ENCODE assay signal across 11 cellular contexts in the genomic region with DNA sequence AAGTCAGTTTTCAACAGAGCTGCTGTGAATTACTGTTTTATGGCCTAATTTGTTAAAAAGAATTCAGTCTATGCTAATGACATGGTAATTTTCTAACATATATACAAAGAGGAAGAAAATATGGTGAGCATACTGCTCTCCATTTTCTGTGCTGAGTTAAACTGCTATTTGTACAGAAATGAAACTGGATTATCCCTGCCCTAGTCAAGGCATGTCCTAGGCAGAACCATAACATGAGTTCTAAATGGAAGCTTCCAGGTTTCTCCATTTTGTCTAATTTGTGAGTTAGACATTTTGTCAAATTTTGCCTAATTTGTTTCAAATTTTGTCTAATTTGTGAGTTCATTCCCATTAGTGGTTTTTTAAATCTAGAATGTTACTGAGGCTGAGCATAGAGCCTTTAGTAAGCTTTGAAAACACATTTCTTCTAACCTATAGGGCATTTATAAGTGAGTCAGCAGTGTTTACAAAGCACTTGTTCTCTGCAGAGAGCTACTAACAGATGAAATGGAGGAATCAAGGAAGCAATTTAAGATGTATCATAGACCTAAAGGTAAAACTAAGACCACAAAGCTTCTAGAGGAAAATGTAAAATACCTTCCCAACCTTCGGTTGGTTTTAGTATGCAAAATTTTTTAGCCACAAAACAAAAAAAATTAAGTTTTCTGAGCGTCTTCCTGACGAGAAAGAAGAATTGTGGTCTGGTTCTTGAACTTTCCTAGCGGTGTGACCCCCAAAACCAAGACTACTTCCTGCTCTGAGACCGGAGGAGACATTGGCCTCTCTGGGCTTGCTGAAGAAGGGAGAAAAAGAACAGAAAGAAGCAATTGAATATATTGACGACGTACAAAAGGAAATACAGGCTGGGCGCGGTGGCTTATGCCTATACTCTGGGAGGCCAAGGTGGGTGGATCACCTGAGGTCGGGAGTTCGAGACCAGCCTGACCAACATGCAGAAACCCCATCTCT. TPM values are rescaled to one million over a fixed set of nuclear protein-coding genes. Genes with fewer than 3 reads are reported as not detected.
DNase-seq lines count a peak whose midpoint lies in the region; ATAC-seq and TF ChIP-seq lines count a peak whose summit lies in the region.
"Had no signal": no experiment of that assay in that cellular context is flagged by ENCODE, and none has a peak within 500 bp of the region (broad histone marks: within the 10 kb centered on the region; RNA-seq: fewer than 3 reads in every experiment).

No MANE protein-coding gene starts in this region.

- intact Hi-C loops in vagina (cut with DNase I): no loop called here

- no peaks in the 10 kb centered on the region for H3K27me3 ChIP-seq in vagina
- H3K27me3 ChIP-seq: BLaER1 had no signal

- peaks cover 5% of the 10 kb centered on the region in 2 donors for H3K36me3 Mint-ChIP-seq in activated T-cell treated with anti-CD3 and anti-CD28 coated beads, Interleukin-2, amount 50 U/mL, for 72 hours (ENCODE audit: insufficient read depth in 2 of 2)

- peaks cover 6% of the 10 kb centered on the region for H3K4me1 ChIP-seq in vagina

- H3K36me3 ChIP-seq in vagina: no peaks in the 10 kb centered on the region
- H3K36me3 ChIP-seq: BLaER1 had no signal

- no peak overlapping the region for H3K27ac ChIP-seq in vagina
- H3K27ac ChIP-seq: BLaER1 had no signal

- ATAC-seq in HG03108 (IDR thresholded peaks at IDR 0.05; ENCODE audit: unreplicated experiment): peak; percentile 47
- ATAC-seq in activated T-cell treated with anti-CD3 and anti-CD28 coated beads, Interleukin-2, amount 50 U/mL, for 72 hours (replicated peaks in 1 of 2): peak; percentile 87 to 90
- peak; percentile 94 for ATAC-seq in stimulated activated naive CD8-positive, alpha-beta T cell treated with anti-CD3 and anti-CD28 coated beads, Interleukin-15, amount 100 ng/mL, for 72 hours
- ATAC-seq: K562 had no signal

- TF ChIP-seq CTCF in vagina (IDR thresholded peaks at IDR 0.05) (no peak), GM10266 (IDR thresholded peaks at IDR 0.05; ENCODE audit: control insufficient read depth, insufficient read depth, low read depth, missing control alignments) (no peak)

- peak overlapping the region; percentile 96 for H3K27ac Mint-ChIP-seq in activated T-cell treated with anti-CD3 and anti-CD28 coated beads, Interleukin-2, amount 50 U/mL, for 72 hours
- H3K27ac Mint-ChIP-seq in stimulated activated naive CD8-positive, alpha-beta T cell treated with anti-CD3 and anti-CD28 coated beads, Interleukin-15, amount 100 ng/mL, for 72 hours: peak overlapping the region; percentile 69 to 87

- H3K27me3 Mint-ChIP-seq in activated T-cell treated with anti-CD3 and anti-CD28 coated beads, Interleukin-2, amount 50 U/mL, for 72 hours (ENCODE audit: low read depth): peaks cover 6% of the 10 kb centered on the region
- H3K27me3 Mint-ChIP-seq in stimulated activated naive CD8-positive, alpha-beta T cell treated with anti-CD3 and anti-CD28 coated beads, Interleukin-15, amount 100 ng/mL, for 72 hours: no peaks in the 10 kb centered on the region

- H3K9me3 ChIP-seq in vagina: no peaks in the 10 kb centered on the region
- H3K9me3 ChIP-seq: BLaER1 had no signal

- peak; percentile 15 for DNase-seq in activated naive CD4-positive, alpha-beta T cell treated with Interleukin-2 at 50 U/mL for 16 hours
- DNase-seq in activated naive CD4-positive, alpha-beta T cell treated with anti-CD3 and anti-CD28 coated beads, Interleukin-2, amount 50 U/mL, for 16 hours: no peak
- DNase-seq in activated T-cell treated with anti-CD3 and anti-CD28 coated beads, Interleukin-2, amount 50 U/mL, for 72 hours: peak; percentile 48 to 66
- peak; percentile 45 to 81 for DNase-seq in stimulated activated naive CD8-positive, alpha-beta T cell treated with anti-CD3 and anti-CD28 coated beads, Interleukin-15, amount 100 ng/mL, for 72 hours
- DNase-seq in vagina (ENCODE audit: extremely low spot score in 2 of 2): no peak
- DNase-seq in erythroblast (lab: John Stamatoyannopoulos, UW): no peak
- DNase-seq in GM10266 (ENCODE audit: extremely low spot score): no peak
- DNase-seq: hypothalamus had no signal

- no peak for TF ChIP-seq POLR2A in vagina (IDR thresholded peaks at IDR 0.05)
- TF ChIP-seq POLR2A in erythroblast (IDR thresholded peaks at IDR 0.05; ENCODE audit: low read length): no peak

- H3K4me3 Mint-ChIP-seq in activated T-cell treated with anti-CD3 and anti-CD28 coated beads, Interleukin-2, amount 50 U/mL, for 72 hours: peak overlapping the region; percentile 71
- H3K4me3 Mint-ChIP-seq in stimulated activated naive CD8-positive, alpha-beta T cell treated with anti-CD3 and anti-CD28 coated beads, Interleukin-15, amount 100 ng/mL, for 72 hours: peak overlapping the region; percentile 59 to 74

- H3K9me3 Mint-ChIP-seq in activated T-cell treated with anti-CD3 and anti-CD28 coated beads, Interleukin-2, amount 50 U/mL, for 72 hours: peaks cover 2 to 6% of the 10 kb centered on the region in 2 donors
- peaks cover 0 to 9% of the 10 kb centered on the region in 2 donors for H3K9me3 Mint-ChIP-seq in stimulated activated naive CD8-positive, alpha-beta T cell treated with anti-CD3 and anti-CD28 coated beads, Interleukin-15, amount 100 ng/mL, for 72 hours

- H3K4me3 ChIP-seq in vagina: no peak overlapping the region
- H3K4me3 ChIP-seq: BLaER1, K562 had no signal

- H3K4me1 Mint-ChIP-seq in activated T-cell treated with anti-CD3 and anti-CD28 coated beads, Interleukin-2, amount 50 U/mL, for 72 hours (ENCODE audit: low read depth): peaks cover 24% of the 10 kb centered on the region
- peaks cover 33% of the 10 kb centered on the region for H3K4me1 Mint-ChIP-seq in stimulated activated naive CD8-positive, alpha-beta T cell treated with anti-CD3 and anti-CD28 coated beads, Interleukin-15, amount 100 ng/mL, for 72 hours

RNA-seq across cellular contexts. Expression of a gene that starts 9.8 kb away (rescaled TPM):
- total RNA-seq in activated T-cell treated with anti-CD3 and anti-CD28 coated beads, Interleukin-2, amount 50 U/mL, for 72 hours: under 1 TPM; 0.34 to 0.51 TPM
- 0.49 TPM for total RNA-seq in vagina
- total RNA-seq: K562 had no signal

RNA-seq across cellular contexts. Expression of a gene that starts 48.1 kb away (rescaled TPM):
- 1 to 10 TPM in 1 of 2 donors, under 1 TPM in 1; 0.70 to 2.2 TPM for total RNA-seq in activated T-cell treated with anti-CD3 and anti-CD28 coated beads, Interleukin-2, amount 50 U/mL, for 72 hours
- total RNA-seq in vagina: 12.3 TPM
- total RNA-seq: K562 had no signal

Comparison
In these comparisons a context has a peak if more than half of its experiments do, and no peak if none do; other contexts are left out.
1. DNase-seq: peak in activated naive CD4-positive, alpha-beta T cell treated with Interleukin-2 at 50 U/mL for 16 hours (single experiment), activated T-cell treated with anti-CD3 and anti-CD28 coated beads, Interleukin-2, amount 50 U/mL, for 72 hours (2 of 2) and stimulated activated naive CD8-positive, alpha-beta T cell treated with anti-CD3 and anti-CD28 coated beads, Interleukin-15, amount 100 ng/mL, for 72 hours (2 of 2); none in activated naive CD4-positive, alpha-beta T cell treated with anti-CD3 and anti-CD28 coated beads, Interleukin-2, amount 50 U/mL, for 16 hours (single experiment), vagina (0 of 2), erythroblast (0 of 2) and GM10266 (single experiment).
2. Peak in every context shown above with its lines, with median percentiles within 50 percentile points of each other: ATAC-seq.